8 cellular contexts compared by ENCODE assay signal in genomic region chr12:27245039-27245438, GRCh38. TPM values are rescaled to one million over a fixed set of nuclear protein-coding genes. Genes with fewer than 3 reads are reported as not detected.
A peak's percentile ranks its signal among the peaks of the same experiment; 100 is the strongest.
DNase-seq lines count a peak whose midpoint lies in the region; ATAC-seq, FAIRE-seq and TF ChIP-seq lines count a peak whose summit lies in the region.

No MANE protein-coding gene starts in this region.

- H3K9me3 ChIP-seq in SJCRH30 (replicated peaks), result no peaks in the 10 kb centered on the region
- no peaks in the 10 kb centered on the region for H3K9me3 ChIP-seq in sigmoid colon

- H3K4me3 ChIP-seq in SJCRH30 (peak overlapping the region; percentile 78), fibroblast of pulmonary artery (replicated peaks; ENCODE audit: low read depth, low read length) (peak overlapping the region; percentile 86), sigmoid colon (peak overlapping the region; percentile 64 to 95 (median 80))

- no peak for TF ChIP-seq EP300 in sigmoid colon (IDR thresholded peaks at IDR 0.05)

- intact Hi-C loops in sigmoid colon (cut with DNase I), result loop anchor here (2.0 to 5.0 kb wide), 2 partner anchors 230 to 308 kb away; partner anchors contain the start of genes FGFR1OP2, INTS13 and TM7SF3

- 6 to 31% methylated on average over 3 of the region's 3 CpGs for WGBS in sigmoid colon, 2 donors

- H3K4me1 ChIP-seq in SJCRH30, result peaks cover 7% of the 10 kb centered on the region; the same call in 1 of the 2 replicates
- peaks cover 0 to 41% (median 31%) of the 10 kb centered on the region in 4 donors for H3K4me1 ChIP-seq in sigmoid colon

- peak; percentile 40 for FAIRE-seq in GM12892 (lab: Jason Lieb, UNC)

- H3K36me3 ChIP-seq in SJCRH30 (no peaks in the 10 kb centered on the region), sigmoid colon (no peaks in the 10 kb centered on the region)

- H3K27me3 ChIP-seq in SJCRH30 (no peaks in the 10 kb centered on the region), sigmoid colon (no peaks in the 10 kb centered on the region)

- TF ChIP-seq CTCF in fibroblast of pulmonary artery (IDR thresholded peaks at IDR 0.05; ENCODE audit: low read length, missing control alignments), result no peak
- no peak for TF ChIP-seq CTCF in sigmoid colon (IDR thresholded peaks at IDR 0.05)

- ATAC-seq in HG03095 (IDR thresholded peaks at IDR 0.05; ENCODE audit: unreplicated experiment), result no peak

- peak overlapping the region; percentile 54 for H3K27ac ChIP-seq in SJCRH30
- peak overlapping the region; percentile 88 to 95 (median 94) for H3K27ac ChIP-seq in sigmoid colon

- no peak for TF ChIP-seq POLR2A in GM12892 (IDR thresholded peaks at IDR 0.05; ENCODE audit: low read depth, low read length)
- TF ChIP-seq POLR2A in sigmoid colon (IDR thresholded peaks at IDR 0.05), result no peak

- DNase-seq in GM12892 (ENCODE audit: insufficient read length) (no peak), SJCRH30 (peak in 1 of 2 experiments; percentile 36), fibroblast of pulmonary artery (ENCODE audit: low read depth) (no peak), sigmoid colon (no peak), HCEC 1CT (no peak), SKM-1 treated with dmso at 0.1 percent for 144 hours (lab: John Stamatoyannopoulos, UW; ENCODE audit: unreplicated experiment) (no peak), hypothalamus (lab: John Stamatoyannopoulos, UW) (no peak)

RNA-seq across cellular contexts. Expression of gene STK38L, which starts 1.0 kb away (rescaled TPM):
- 93.4 TPM for polyA plus RNA-seq in GM12892 (2012; ENCODE audit: missing spikeins)
- 33.5 and 39.6 TPM in 2 replicates for total RNA-seq in SJCRH30 (2014; rRNA removed; shearing (Covaris generic))
- total RNA-seq in sigmoid colon, result 10 to 100 TPM; 67.3 to 86.2 (median 78.3) TPM
- 10 to 100 TPM; 16.8 to 20.1 (median 17.4) TPM for polyA plus RNA-seq in sigmoid colon
